Comparison of ENCODE assay signal across 8 cellular contexts in genomic region chr15:33675246-33675645, GRCh38.
DNase-seq lines count a peak whose midpoint lies in the region; ATAC-seq and TF ChIP-seq lines count a peak whose summit lies in the region.

No MANE protein-coding gene starts in this region.

- no peak overlapping the region for H3K27ac Mint-ChIP-seq in activated T-helper 17 cell treated with anti-CD3 and anti-CD28 coated beads, Interleukin-2, amount 50 U/mL, for 72 hours

- no peak overlapping the region for H3K4me3 ChIP-seq in right lobe of liver

- no peak overlapping the region for H3K4me3 Mint-ChIP-seq in activated T-helper 17 cell treated with anti-CD3 and anti-CD28 coated beads, Interleukin-2, amount 50 U/mL, for 72 hours

- no peak for TF ChIP-seq EP300 in Ishikawa (IDR thresholded peaks at IDR 0.05; ENCODE audit: borderline replicate concordance)

- in situ Hi-C loops in G401 (cut with HindIII; ENCODE audit: low sequenced_read_pairs): no loop called here

- H3K4me1 ChIP-seq in right lobe of liver: no peaks in the 10 kb centered on the region

- H3K9me3 ChIP-seq in right lobe of liver: no peaks in the 10 kb centered on the region

- no peaks in the 10 kb centered on the region for H3K4me1 Mint-ChIP-seq in activated T-helper 17 cell treated with anti-CD3 and anti-CD28 coated beads, Interleukin-2, amount 50 U/mL, for 72 hours

- H3K27me3 Mint-ChIP-seq in activated T-helper 17 cell treated with anti-CD3 and anti-CD28 coated beads, Interleukin-2, amount 50 U/mL, for 72 hours: peaks cover 39% of the 10 kb centered on the region

- no peaks in the 10 kb centered on the region for H3K36me3 ChIP-seq in right lobe of liver

- 19% methylated on average over 4 of the region's 4 CpGs for WGBS in right lobe of liver (ENCODE audit: insufficient coverage, low coverage, low lambda C conversion rate, missing lambda C conversion rate)

- TF ChIP-seq RAD21 in Ishikawa (IDR thresholded peaks at IDR 0.05; ENCODE audit: low read depth): peak; percentile 54

- no peaks in the 10 kb centered on the region for H3K36me3 Mint-ChIP-seq in activated T-helper 17 cell treated with anti-CD3 and anti-CD28 coated beads, Interleukin-2, amount 50 U/mL, for 72 hours (ENCODE audit: low read depth)

- H3K27ac ChIP-seq in VCaP (no peak overlapping the region), right lobe of liver (no peak overlapping the region)

- no peak for ATAC-seq in right lobe of liver
- ATAC-seq in activated T-helper 17 cell treated with anti-CD3 and anti-CD28 coated beads, Interleukin-2, amount 50 U/mL, for 72 hours (replicated peaks): no peak
- no peak for ATAC-seq in GM18520 (IDR thresholded peaks at IDR 0.05; ENCODE audit: unreplicated experiment)

- TF ChIP-seq CTCF in VCaP (conservative IDR thresholded peaks at IDR 0.05): peak; percentile 61
- peak; percentile 22 to 32 (median 26) for TF ChIP-seq CTCF in right lobe of liver (IDR thresholded peaks at IDR 0.05)

- peaks cover 0 to 3% of the 10 kb centered on the region in 2 donors for H3K27me3 ChIP-seq in right lobe of liver

- intact Hi-C loops in right lobe of liver (cut with DNase I): no loop called here

- TF ChIP-seq POLR2A in right lobe of liver (IDR thresholded peaks at IDR 0.05): no peak

- DNase-seq in EH (ENCODE audit: low read depth) (peak; percentile 21), right lobe of liver (no peak), G401 (ENCODE audit: low spot score) (no peak), SKM-1 treated with dmso at 0.1 percent for 144 hours (lab: John Stamatoyannopoulos, UW; ENCODE audit: unreplicated experiment) (no peak)

- no peaks in the 10 kb centered on the region for H3K9me3 Mint-ChIP-seq in activated T-helper 17 cell treated with anti-CD3 and anti-CD28 coated beads, Interleukin-2, amount 50 U/mL, for 72 hours

TF ChIP-seq in Ishikawa, 13 proteins besides CTCF, POLR2A, EP300 and RAD21:
- TF ChIP-seq USF1 (IDR thresholded peaks at IDR 0.05): no peak
- no peak for TF ChIP-seq TAF1 (IDR thresholded peaks at IDR 0.05; ENCODE audit: low read depth)
